In genomic region chr5:751496-751895, GRCh38 we compare ENCODE assay signal across 31 cellular contexts. TPM values are rescaled to one million over a fixed set of nuclear protein-coding genes. Genes with fewer than 3 reads are reported as not detected.
DNase-seq lines count a peak whose midpoint lies in the region; ATAC-seq, FAIRE-seq and TF ChIP-seq lines count a peak whose summit lies in the region.
"Had no signal": no experiment of that assay in that cellular context is flagged by ENCODE, and none has a peak within 500 bp of the region (broad histone marks: within the 10 kb centered on the region; RNA-seq: fewer than 3 reads in every experiment).

No MANE protein-coding gene starts in this region.

- no peaks in the 10 kb centered on the region for H3K4me1 ChIP-seq in kidney (ENCODE audit: control insufficient read depth in 1 of 2, insufficient read depth in 1 of 2, low read depth in 1 of 2, low read length in 2 of 2)
- no peaks in the 10 kb centered on the region for H3K4me1 ChIP-seq in upper lobe of left lung
- H3K4me1 ChIP-seq: A549, Caco-2, SJCRH30 had no signal

- 80% methylated on average over 13 of the region's 13 CpGs; no CpG with 5 or more reads in 1 of the 2 donors for WGBS in upper lobe of left lung, 2 donors

- H3K36me3 ChIP-seq in kidney (ENCODE audit: control insufficient read depth in 1 of 2, insufficient read depth in 2 of 2, low read length in 2 of 2) (no peaks in the 10 kb centered on the region), upper lobe of left lung (no peaks in the 10 kb centered on the region)
- H3K36me3 ChIP-seq: SJCRH30 had no signal

- H3K27ac ChIP-seq in kidney (ENCODE audit: low read depth in 2 of 2, low read length in 2 of 2) (no peak overlapping the region), upper lobe of left lung (no peak overlapping the region)
- H3K27ac ChIP-seq: A549, SJCRH30 had no signal

- H3K4me3 ChIP-seq in kidney (ENCODE audit: low read length in 2 of 2) = no peak overlapping the region
- H3K4me3 ChIP-seq in upper lobe of left lung = no peak overlapping the region
- H3K4me3 ChIP-seq: A549, GM12878, SJCRH30 had no signal

- H3K9me3 ChIP-seq in kidney (ENCODE audit: control insufficient read depth in 1 of 2, low read length in 2 of 2) = no peaks in the 10 kb centered on the region
- H3K9me3 ChIP-seq in upper lobe of left lung = no peaks in the 10 kb centered on the region
- H3K9me3 ChIP-seq: A549, Caco-2, SJCRH30 had no signal

- in situ Hi-C loops in GM13977 (cut with MboI; ENCODE audit: low pct_unique_long_range_greater_than_20kb, low sequenced_read_pairs, unreplicated experiment) = no loop called here

- intact Hi-C loops in kidney (cut with DNase I) = no loop called here

- DNase-seq in activated CD4-positive, alpha-beta T cell treated with anti-CD3 and anti-CD28 coated beads, Interleukin-2, amount 50 U/mL, for 1 hour = peak; percentile 1
- no peak for DNase-seq in activated CD4-positive, alpha-beta T cell treated with anti-CD3 and anti-CD28 coated beads, Interleukin-2, amount 50 U/mL, for 4 hours
- DNase-seq in GM13977 (ENCODE audit: low spot score) (peak; percentile 1), kidney (peak; percentile 45), upper lobe of left lung (peak; percentile 20 to 34), foreskin melanocyte (no peak), CD1c-positive myeloid dendritic cell (ENCODE audit: extremely low spot score) (no peak), NCI-H1105 treated with DMSO at 0.1 percent for 48 hours (lab: John Stamatoyannopoulos, UW) (no peak)
- DNase-seq: AML-193; C1 segment of cervical spinal cord; Caco-2; CD8-positive, alpha-beta T cell; DMS 273 treated with DMSO at 0.1 percent for 48 hours; DMS79; EL; GDM1; GOT3; HCEC 1CT; KBM-7; MV-4-11; NCI-H2029; NCI-H446 treated with DMSO at 0.1 percent for 48 hours; NCI-H526; NCI-H82; NK-92 treated with Interleukin-12 subunit alpha and Interleukin-12 subunit beta, amount 100 ng/mL, for 24 hours; PC-3; SJCRH30 had no signal

- no peak overlapping the region for H3K9ac ChIP-seq in kidney (ENCODE audit: low read length in 2 of 2)

- TF ChIP-seq CTCF in GM13977 (IDR thresholded peaks at IDR 0.05; ENCODE audit: extremely low read depth, insufficient read depth, missing control alignments) = no peak
- TF ChIP-seq CTCF in kidney (IDR thresholded peaks at IDR 0.05; ENCODE audit: borderline replicate concordance, extremely low read depth, insufficient read depth) = no peak
- no peak for TF ChIP-seq CTCF in upper lobe of left lung (IDR thresholded peaks at IDR 0.05)

- no peak for TF ChIP-seq POLR2A in upper lobe of left lung (IDR thresholded peaks at IDR 0.05)

- no peak for FAIRE-seq in kidney (lab: Jason Lieb, UNC)
- FAIRE-seq: A549, GM12878 had no signal

- H3K27me3 ChIP-seq in upper lobe of left lung = no peaks in the 10 kb centered on the region
- H3K27me3 ChIP-seq: SJCRH30 had no signal

- no peak for ATAC-seq in upper lobe of left lung (ENCODE audit: low FRiP score in 2 of 2)
- ATAC-seq: A549; CD8-positive, alpha-beta T cell; GM12878; PC-3 had no signal

- no peak for TF ChIP-seq EP300 in upper lobe of left lung (IDR thresholded peaks at IDR 0.05)

RNA-seq across cellular contexts. Expression of gene ZDHHC11B, which starts 33.0 kb away (rescaled TPM):
- total RNA-seq in kidney (5.4 TPM), upper lobe of left lung (10 to 100 TPM in 4 of 6 donors, 1 to 10 TPM in 2; 7.4 to 40.8 (median 13.1) TPM)
- polyA plus RNA-seq in kidney (ENCODE audit: insufficient read depth, low read depth, low replicate concordance) = 4.4 TPM
- total RNA-seq: GM12878, LHCN-M2, MCF 10A had no signal

RNA-seq across cellular contexts. Expression of gene TPPP, which starts 58.3 kb away (rescaled TPM):
- total RNA-seq in kidney (6.9 TPM), upper lobe of left lung (10 to 100 TPM; 14.3 to 42.7 (median 19.1) TPM)
- 5.8 TPM for polyA plus RNA-seq in kidney (ENCODE audit: insufficient read depth, low read depth, low replicate concordance)
- total RNA-seq: LHCN-M2 had no signal

Comparison
In these comparisons a context has a peak if more than half of its experiments do, and no peak if none do; other contexts are left out.
1. DNase-seq: peak in activated CD4-positive, alpha-beta T cell treated with anti-CD3 and anti-CD28 coated beads, Interleukin-2, amount 50 U/mL, for 1 hour (single experiment), GM13977 (single experiment), kidney (single experiment) and upper lobe of left lung (2 of 2); none in activated CD4-positive, alpha-beta T cell treated with anti-CD3 and anti-CD28 coated beads, Interleukin-2, amount 50 U/mL, for 4 hours (0 of 2), foreskin melanocyte (single experiment), CD1c-positive myeloid dendritic cell (single experiment) and NCI-H1105 treated with DMSO at 0.1 percent for 48 hours (single experiment).